ENCODE assay signal across 2 cellular contexts in the genomic region with DNA sequence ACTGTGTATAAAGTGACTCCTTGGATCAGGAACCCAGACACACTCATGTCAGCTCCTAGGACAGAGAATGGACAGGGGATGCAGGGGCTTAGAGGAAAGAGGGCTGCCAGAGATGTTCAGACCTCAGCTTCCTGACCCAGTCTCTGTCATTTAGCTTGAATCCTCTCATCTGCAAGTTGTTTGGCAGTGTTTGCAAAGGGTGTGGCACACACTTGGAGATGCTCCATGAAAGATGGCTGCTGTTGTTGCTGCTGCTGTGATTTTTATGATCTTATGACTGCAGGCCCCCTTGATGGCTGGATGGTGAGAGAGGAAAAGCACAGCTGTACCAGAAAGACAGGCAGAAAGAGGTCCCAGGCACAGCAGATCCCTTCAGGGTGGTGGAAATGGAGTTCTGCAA. TPM values are rescaled to one million over a fixed set of nuclear protein-coding genes. Genes with fewer than 3 reads are reported as not detected.
"Had no signal": no experiment of that assay in that cellular context is flagged by ENCODE, and none has a peak within 500 bp of the region (broad histone marks: within the 10 kb centered on the region; RNA-seq: fewer than 3 reads in every experiment).

No MANE protein-coding gene starts in this region.

RNA-seq across cellular contexts. Expression of gene PAX8, which starts 35.9 kb away (rescaled TPM):
- total RNA-seq: cerebellum, hepatocyte had no signal
